ENCODE assay signal across 1 cellular context in genomic region chr22:42079319-42080251, GRCh38.
A peak's percentile ranks its signal among the peaks of the same experiment; 100 is the strongest.
TF ChIP-seq lines count a peak whose summit lies in the region.

Gene SMDT1 (plus strand): TSS chr22:42079700. CDS start chr22:42079769, 69 bp downstream.

TF ChIP-seq in HepG2, 621 proteins besides CTCF, POLR2A, EP300 and RAD21 (continued from another document and continues in another):
- TF ChIP-seq TCF12 (IDR thresholded peaks at IDR 0.05) (no peak), TCF12 (CRISPR knock-in tag; IDR thresholded peaks at IDR 0.05) (no peak; the same call in 1 of the 2 replicates), CENPT (CRISPR knock-in tag; IDR thresholded peaks at IDR 0.05; ENCODE audit: low read depth) (peak; percentile 61; the same call in 1 of the 2 replicates), ZNF567 (CRISPR knock-in tag; IDR thresholded peaks at IDR 0.05; ENCODE audit: borderline replicate concordance) (no peak), SP140L (CRISPR knock-in tag; IDR thresholded peaks at IDR 0.05; ENCODE audit: borderline replicate concordance) (no peak), NR2F6 (IDR thresholded peaks at IDR 0.05) (no peak), NR2F6 (CRISPR knock-in tag; IDR thresholded peaks at IDR 0.05) (peak; percentile 41), SNAPC4 (CRISPR knock-in tag; IDR thresholded peaks at IDR 0.05) (0 out of 2 replicates have a peak, but pooled peaks have one; percentile 41), MTA3 (CRISPR knock-in tag; IDR thresholded peaks at IDR 0.05) (no peak), GATAD1 (CRISPR knock-in tag; IDR thresholded peaks at IDR 0.05) (peak; percentile 75; the same call in 1 of the 2 replicates), ZNF792 (CRISPR knock-in tag; IDR thresholded peaks at IDR 0.05) (peak; percentile 60), ZNF180 (CRISPR knock-in tag; IDR thresholded peaks at IDR 0.05; ENCODE audit: borderline replicate concordance, low read depth) (0 out of 2 replicates have a peak, but pooled peaks have one; percentile 15), ZNF446 (CRISPR knock-in tag; IDR thresholded peaks at IDR 0.05) (no peak), ATRX (CRISPR knock-in tag; IDR thresholded peaks at IDR 0.05; ENCODE audit: borderline replicate concordance) (no peak), THAP7 (CRISPR knock-in tag; IDR thresholded peaks at IDR 0.05) (0 out of 2 replicates have a peak, but pooled peaks have one; percentile 57), YEATS2 (CRISPR knock-in tag; IDR thresholded peaks at IDR 0.05; ENCODE audit: borderline replicate concordance) (peak; percentile 67; the same call in 1 of the 2 replicates), MIER3 (CRISPR knock-in tag; IDR thresholded peaks at IDR 0.05; ENCODE audit: borderline replicate concordance) (peak; percentile 14; the same call in 1 of the 2 replicates), ZNF205 (CRISPR knock-in tag; IDR thresholded peaks at IDR 0.05) (no peak), ARID2 (CRISPR knock-in tag; IDR thresholded peaks at IDR 0.05; ENCODE audit: borderline replicate concordance) (no peak; the same call in 1 of the 2 replicates), KDM5A (IDR thresholded peaks at IDR 0.05; ENCODE audit: borderline replicate concordance, low read length) (peak; percentile 74; the same call in 1 of the 2 replicates), CEBPG (CRISPR knock-in tag; IDR thresholded peaks at IDR 0.05) (no peak), DPF2 (CRISPR knock-in tag; IDR thresholded peaks at IDR 0.05; ENCODE audit: borderline replicate concordance, low read depth) (no peak), ZBTB8A (CRISPR knock-in tag; IDR thresholded peaks at IDR 0.05; ENCODE audit: borderline replicate concordance, low read depth) (no peak), MIXL1 (CRISPR knock-in tag; IDR thresholded peaks at IDR 0.05) (no peak; the same call in 1 of the 2 replicates), NFE2L1 (CRISPR knock-in tag; IDR thresholded peaks at IDR 0.05; ENCODE audit: borderline replicate concordance) (0 out of 2 replicates have a peak, but pooled peaks have one; percentile 68), SMARCC2 (IDR thresholded peaks at IDR 0.05) (no peak), HNF4G (IDR thresholded peaks at IDR 0.05; ENCODE audit: borderline replicate concordance, low read depth, low read length) (no peak), HNF4G (CRISPR knock-in tag; IDR thresholded peaks at IDR 0.05; ENCODE audit: borderline replicate concordance, low read depth) (0 out of 2 replicates have a peak, but pooled peaks have one; percentile 48), ZNF496 (CRISPR knock-in tag; IDR thresholded peaks at IDR 0.05; ENCODE audit: insufficient replicate concordance) (no peak), ZNF501 (CRISPR knock-in tag; IDR thresholded peaks at IDR 0.05) (peak; percentile 90), ZNF274 (CRISPR knock-in tag; IDR thresholded peaks at IDR 0.05) (peak; percentile 81)
- TF ChIP-seq, protein P1, sequence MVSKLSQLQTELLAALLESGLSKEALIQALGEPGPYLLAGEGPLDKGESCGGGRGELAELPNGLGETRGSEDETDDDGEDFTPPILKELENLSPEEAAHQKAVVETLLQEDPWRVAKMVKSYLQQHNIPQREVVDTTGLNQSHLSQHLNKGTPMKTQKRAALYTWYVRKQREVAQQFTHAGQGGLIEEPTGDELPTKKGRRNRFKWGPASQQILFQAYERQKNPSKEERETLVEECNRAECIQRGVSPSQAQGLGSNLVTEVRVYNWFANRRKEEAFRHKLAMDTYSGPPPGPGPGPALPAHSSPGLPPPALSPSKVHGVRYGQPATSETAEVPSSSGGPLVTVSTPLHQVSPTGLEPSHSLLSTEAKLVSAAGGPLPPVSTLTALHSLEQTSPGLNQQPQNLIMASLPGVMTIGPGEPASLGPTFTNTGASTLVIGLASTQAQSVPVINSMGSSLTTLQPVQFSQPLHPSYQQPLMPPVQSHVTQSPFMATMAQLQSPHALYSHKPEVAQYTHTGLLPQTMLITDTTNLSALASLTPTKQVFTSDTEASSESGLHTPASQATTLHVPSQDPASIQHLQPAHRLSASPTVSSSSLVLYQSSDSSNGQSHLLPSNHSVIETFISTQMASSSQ (IDR thresholded peaks at IDR 0.05; ENCODE audit: low read depth) = no peak
- TF ChIP-seq, protein P1 (CRISPR knock-in tag; IDR thresholded peaks at IDR 0.05; ENCODE audit: borderline replicate concordance) = peak; percentile 73; the same call in 1 of the 2 replicates
- TF ChIP-seq, protein P2, sequence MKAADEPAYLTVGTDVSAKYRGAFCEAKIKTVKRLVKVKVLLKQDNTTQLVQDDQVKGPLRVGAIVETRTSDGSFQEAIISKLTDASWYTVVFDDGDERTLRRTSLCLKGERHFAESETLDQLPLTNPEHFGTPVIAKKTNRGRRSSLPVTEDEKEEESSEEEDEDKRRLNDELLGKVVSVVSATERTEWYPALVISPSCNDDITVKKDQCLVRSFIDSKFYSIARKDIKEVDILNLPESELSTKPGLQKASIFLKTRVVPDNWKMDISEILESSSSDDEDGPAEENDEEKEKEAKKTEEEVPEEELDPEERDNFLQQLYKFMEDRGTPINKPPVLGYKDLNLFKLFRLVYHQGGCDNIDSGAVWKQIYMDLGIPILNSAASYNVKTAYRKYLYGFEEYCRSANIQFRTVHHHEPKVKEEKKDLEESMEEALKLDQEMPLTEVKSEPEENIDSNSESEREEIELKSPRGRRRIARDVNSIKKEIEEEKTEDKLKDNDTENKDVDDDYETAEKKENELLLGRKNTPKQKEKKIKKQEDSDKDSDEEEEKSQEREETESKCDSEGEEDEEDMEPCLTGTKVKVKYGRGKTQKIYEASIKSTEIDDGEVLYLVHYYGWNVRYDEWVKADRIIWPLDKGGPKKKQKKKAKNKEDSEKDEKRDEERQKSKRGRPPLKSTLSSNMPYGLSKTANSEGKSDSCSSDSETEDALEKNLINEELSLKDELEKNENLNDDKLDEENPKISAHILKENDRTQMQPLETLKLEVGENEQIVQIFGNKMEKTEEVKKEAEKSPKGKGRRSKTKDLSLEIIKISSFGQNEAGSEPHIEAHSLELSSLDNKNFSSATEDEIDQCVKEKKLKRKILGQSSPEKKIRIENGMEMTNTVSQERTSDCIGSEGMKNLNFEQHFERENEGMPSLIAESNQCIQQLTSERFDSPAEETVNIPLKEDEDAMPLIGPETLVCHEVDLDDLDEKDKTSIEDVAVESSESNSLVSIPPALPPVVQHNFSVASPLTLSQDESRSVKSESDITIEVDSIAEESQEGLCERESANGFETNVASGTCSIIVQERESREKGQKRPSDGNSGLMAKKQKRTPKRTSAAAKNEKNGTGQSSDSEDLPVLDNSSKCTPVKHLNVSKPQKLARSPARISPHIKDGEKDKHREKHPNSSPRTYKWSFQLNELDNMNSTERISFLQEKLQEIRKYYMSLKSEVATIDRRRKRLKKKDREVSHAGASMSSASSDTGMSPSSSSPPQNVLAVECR (CRISPR knock-in tag; IDR thresholded peaks at IDR 0.05; ENCODE audit: borderline replicate concordance) = peak; percentile 91; the same call in 1 of the 2 replicates
- TF ChIP-seq, protein P3, sequence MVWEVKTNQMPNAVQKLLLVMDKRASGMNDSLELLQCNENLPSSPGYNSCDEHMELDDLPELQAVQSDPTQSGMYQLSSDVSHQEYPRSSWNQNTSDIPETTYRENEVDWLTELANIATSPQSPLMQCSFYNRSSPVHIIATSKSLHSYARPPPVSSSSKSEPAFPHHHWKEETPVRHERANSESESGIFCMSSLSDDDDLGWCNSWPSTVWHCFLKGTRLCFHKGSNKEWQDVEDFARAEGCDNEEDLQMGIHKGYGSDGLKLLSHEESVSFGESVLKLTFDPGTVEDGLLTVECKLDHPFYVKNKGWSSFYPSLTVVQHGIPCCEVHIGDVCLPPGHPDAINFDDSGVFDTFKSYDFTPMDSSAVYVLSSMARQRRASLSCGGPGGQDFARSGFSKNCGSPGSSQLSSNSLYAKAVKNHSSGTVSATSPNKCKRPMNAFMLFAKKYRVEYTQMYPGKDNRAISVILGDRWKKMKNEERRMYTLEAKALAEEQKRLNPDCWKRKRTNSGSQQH (CRISPR knock-in tag; IDR thresholded peaks at IDR 0.05; ENCODE audit: low read depth) = no peak
- TF ChIP-seq, protein P4, sequence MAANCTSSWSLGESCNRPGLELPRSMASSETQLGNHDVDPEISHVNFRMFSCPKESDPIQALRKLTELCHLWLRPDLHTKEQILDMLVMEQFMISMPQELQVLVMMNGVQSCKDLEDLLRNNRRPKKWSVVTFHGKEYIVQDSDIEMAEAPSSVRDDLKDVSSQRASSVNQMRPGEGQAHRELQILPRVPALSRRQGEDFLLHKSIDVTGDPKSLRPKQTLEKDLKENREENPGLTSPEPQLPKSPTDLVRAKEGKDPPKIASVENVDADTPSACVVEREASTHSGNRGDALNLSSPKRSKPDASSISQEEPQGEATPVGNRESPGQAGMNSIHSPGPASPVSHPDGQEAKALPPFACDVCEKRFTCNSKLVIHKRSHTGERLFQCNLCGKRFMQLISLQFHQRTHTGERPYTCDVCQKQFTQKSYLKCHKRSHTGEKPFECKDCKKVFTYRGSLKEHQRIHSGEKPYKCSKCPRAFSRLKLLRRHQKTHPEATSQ (CRISPR knock-in tag; IDR thresholded peaks at IDR 0.05; ENCODE audit: borderline replicate concordance) = no peak
- TF ChIP-seq, protein P5, sequence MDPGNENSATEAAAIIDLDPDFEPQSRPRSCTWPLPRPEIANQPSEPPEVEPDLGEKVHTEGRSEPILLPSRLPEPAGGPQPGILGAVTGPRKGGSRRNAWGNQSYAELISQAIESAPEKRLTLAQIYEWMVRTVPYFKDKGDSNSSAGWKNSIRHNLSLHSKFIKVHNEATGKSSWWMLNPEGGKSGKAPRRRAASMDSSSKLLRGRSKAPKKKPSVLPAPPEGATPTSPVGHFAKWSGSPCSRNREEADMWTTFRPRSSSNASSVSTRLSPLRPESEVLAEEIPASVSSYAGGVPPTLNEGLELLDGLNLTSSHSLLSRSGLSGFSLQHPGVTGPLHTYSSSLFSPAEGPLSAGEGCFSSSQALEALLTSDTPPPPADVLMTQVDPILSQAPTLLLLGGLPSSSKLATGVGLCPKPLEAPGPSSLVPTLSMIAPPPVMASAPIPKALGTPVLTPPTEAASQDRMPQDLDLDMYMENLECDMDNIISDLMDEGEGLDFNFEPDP (CRISPR knock-in tag; conservative IDR thresholded peaks at IDR 0.05) = no peak
